ENCODE assay signal across 1 cellular context in the genomic region with DNA sequence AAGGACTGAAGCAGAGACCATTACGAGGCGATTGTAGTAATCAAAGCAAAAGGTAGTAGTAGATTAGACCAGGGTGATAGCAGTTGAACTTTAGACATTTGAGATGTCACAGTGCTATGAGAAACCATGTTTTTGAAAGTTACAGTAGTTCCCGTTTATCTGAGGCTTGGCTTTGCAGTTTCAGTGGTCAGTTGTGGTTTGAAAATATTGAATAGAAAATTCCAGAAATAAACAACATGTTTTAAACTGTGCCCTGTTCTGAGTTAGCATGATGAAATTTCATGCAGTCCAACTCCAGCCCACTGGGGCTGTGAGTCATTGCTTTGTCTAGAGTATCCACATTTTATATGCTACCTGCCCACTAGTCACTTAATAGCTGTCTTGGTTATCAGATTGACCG.
TF ChIP-seq lines count a peak whose summit lies in the region.

No MANE protein-coding gene starts in this region.

TF ChIP-seq in IMR-90, 13 proteins besides CTCF, POLR2A, EP300 and RAD21:
- TF ChIP-seq, protein P1, sequence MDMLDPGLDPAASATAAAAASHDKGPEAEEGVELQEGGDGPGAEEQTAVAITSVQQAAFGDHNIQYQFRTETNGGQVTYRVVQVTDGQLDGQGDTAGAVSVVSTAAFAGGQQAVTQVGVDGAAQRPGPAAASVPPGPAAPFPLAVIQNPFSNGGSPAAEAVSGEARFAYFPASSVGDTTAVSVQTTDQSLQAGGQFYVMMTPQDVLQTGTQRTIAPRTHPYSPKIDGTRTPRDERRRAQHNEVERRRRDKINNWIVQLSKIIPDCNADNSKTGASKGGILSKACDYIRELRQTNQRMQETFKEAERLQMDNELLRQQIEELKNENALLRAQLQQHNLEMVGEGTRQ (IDR thresholded peaks at IDR 0.05; ENCODE audit: low read depth, low read length) = no peak
- TF ChIP-seq FOS (IDR thresholded peaks at IDR 0.05; ENCODE audit: low read depth, low read length) (peak; percentile 75), CEBPB (IDR thresholded peaks at IDR 0.05; ENCODE audit: low read depth, low read length) (peak; percentile 75), MAZ (IDR thresholded peaks at IDR 0.05; ENCODE audit: borderline replicate concordance, low read depth, low read length) (no peak), RCOR1 (IDR thresholded peaks at IDR 0.05; ENCODE audit: insufficient replicate concordance, low read length) (peak; percentile 23), CHD1 (IDR thresholded peaks at IDR 0.05; ENCODE audit: low read depth, low read length) (no peak)
TF ChIP-seq in IMR-90: peak in this region for 3.
